Comparison of ENCODE assay signal across 1 cellular context in genomic region chr6:88165877-88166492, GRCh38.
TF ChIP-seq lines count a peak whose summit lies in the region.

CNR1 (minus strand) TSS chr6:88166347; CDS start chr6:88145274, 21,073 bp downstream.

TF ChIP-seq in HEK293, 187 proteins besides CTCF, POLR2A, EP300 and RAD21 (continued from another document and continues in another):
- TF ChIP-seq ZNF514 (tag by site-specific recombination; IDR thresholded peaks at IDR 0.05), result no peak
- TF ChIP-seq ZNF529 (tag by site-specific recombination; IDR thresholded peaks at IDR 0.05; ENCODE audit: insufficient replicate concordance), result no peak
- TF ChIP-seq GLIS2 (tag by site-specific recombination; IDR thresholded peaks at IDR 0.05), result peak; percentile 96
- peak; percentile 53; the same call in 1 of the 2 replicates for TF ChIP-seq ZFP37 (tag by site-specific recombination; IDR thresholded peaks at IDR 0.05)
- TF ChIP-seq YY2 (tag by site-specific recombination; IDR thresholded peaks at IDR 0.05), result no peak
- TF ChIP-seq ZSCAN23 (tag by site-specific recombination; IDR thresholded peaks at IDR 0.05), result no peak
- TF ChIP-seq ZNF580 (tag by site-specific recombination; IDR thresholded peaks at IDR 0.05), result no peak
- TF ChIP-seq ZNF2 (tag by site-specific recombination; IDR thresholded peaks at IDR 0.05), result no peak
- no peak for TF ChIP-seq ZBTB26 (tag by site-specific recombination; optimal IDR thresholded peaks at IDR 0.05)
- TF ChIP-seq ZNF707 (tag by site-specific recombination; IDR thresholded peaks at IDR 0.05), result no peak
- peak; percentile 73 for TF ChIP-seq ZBTB6 (tag by site-specific recombination; IDR thresholded peaks at IDR 0.05)
- no peak for TF ChIP-seq AEBP2 (tag by site-specific recombination; IDR thresholded peaks at IDR 0.05; ENCODE audit: borderline replicate concordance)
- no peak for TF ChIP-seq ZNF623 (tag by site-specific recombination; IDR thresholded peaks at IDR 0.05)
- TF ChIP-seq ZNF19 (tag by site-specific recombination; IDR thresholded peaks at IDR 0.05; ENCODE audit: low read depth), result no peak
- TF ChIP-seq ZNF600 (tag by site-specific recombination; IDR thresholded peaks at IDR 0.05), result no peak
- no peak for TF ChIP-seq ZBTB17 (tag by site-specific recombination; IDR thresholded peaks at IDR 0.05)
- peak; percentile 85 for TF ChIP-seq ZNF398 (tag by site-specific recombination; IDR thresholded peaks at IDR 0.05)
- TF ChIP-seq ZNF560 (tag by site-specific recombination; IDR thresholded peaks at IDR 0.05; ENCODE audit: borderline replicate concordance), result no peak
- peak; percentile 23; the same call in 1 of the 2 replicates for TF ChIP-seq ZNF660 (tag by site-specific recombination; IDR thresholded peaks at IDR 0.05)
- no peak for TF ChIP-seq ZNF23 (tag by site-specific recombination; IDR thresholded peaks at IDR 0.05; ENCODE audit: borderline replicate concordance)
- no peak for TF ChIP-seq REST (tag by site-specific recombination; IDR thresholded peaks at IDR 0.05)
- no peak for TF ChIP-seq ZNF37A (tag by site-specific recombination; IDR thresholded peaks at IDR 0.05)
- TF ChIP-seq ZNF76 (tag by site-specific recombination; IDR thresholded peaks at IDR 0.05; ENCODE audit: borderline replicate concordance, low read depth), result no peak
- no peak for TF ChIP-seq OVOL3 (tag by site-specific recombination; IDR thresholded peaks at IDR 0.05)
- no peak for TF ChIP-seq ZFP3 (tag by site-specific recombination; IDR thresholded peaks at IDR 0.05; ENCODE audit: low read depth)
- TF ChIP-seq ZNF677 (tag by site-specific recombination; IDR thresholded peaks at IDR 0.05), result 0 out of 2 replicates have a peak, but pooled peaks have one; percentile 36
- TF ChIP-seq ZNF221 (tag by site-specific recombination; IDR thresholded peaks at IDR 0.05; ENCODE audit: borderline replicate concordance), result no peak
- TF ChIP-seq GFI1B (tag by site-specific recombination; IDR thresholded peaks at IDR 0.05), result no peak
- no peak for TF ChIP-seq ZNF112 (tag by site-specific recombination; IDR thresholded peaks at IDR 0.05)
- TF ChIP-seq ZNF354C (tag by site-specific recombination; IDR thresholded peaks at IDR 0.05; ENCODE audit: borderline replicate concordance, low read depth), result no peak
- peak; percentile 82 for TF ChIP-seq ZFHX2 (tag by site-specific recombination; conservative IDR thresholded peaks at IDR 0.05)
- TF ChIP-seq ZNF266 (tag by site-specific recombination; IDR thresholded peaks at IDR 0.05; ENCODE audit: low read depth), result no peak
- peak; percentile 21; the same call in 1 of the 2 replicates for TF ChIP-seq ZNF341 (tag by site-specific recombination; IDR thresholded peaks at IDR 0.05; ENCODE audit: low read depth)
- no peak for TF ChIP-seq INSM2 (tag by site-specific recombination; IDR thresholded peaks at IDR 0.05)
- no peak for TF ChIP-seq ZNF114 (tag by site-specific recombination; IDR thresholded peaks at IDR 0.05)
- TF ChIP-seq ZNF645 (tag by site-specific recombination; IDR thresholded peaks at IDR 0.05), result no peak
- no peak for TF ChIP-seq ZNF449 (tag by site-specific recombination; IDR thresholded peaks at IDR 0.05)
- TF ChIP-seq ZNF610 (tag by site-specific recombination; IDR thresholded peaks at IDR 0.05; ENCODE audit: borderline replicate concordance), result peak; percentile 65; the same call in 1 of the 2 replicates
- TF ChIP-seq IKZF3 (tag by site-specific recombination; IDR thresholded peaks at IDR 0.05), result peak; percentile 10; the same call in 1 of the 2 replicates
- TF ChIP-seq ZNF335 (tag by site-specific recombination; conservative IDR thresholded peaks at IDR 0.05), result peak; percentile 89
- no peak for TF ChIP-seq ZNF248 (tag by site-specific recombination; IDR thresholded peaks at IDR 0.05)
- no peak for TF ChIP-seq ZXDB (tag by site-specific recombination; IDR thresholded peaks at IDR 0.05)
- no peak for TF ChIP-seq TSHZ1 (tag by site-specific recombination; IDR thresholded peaks at IDR 0.05; ENCODE audit: borderline replicate concordance)
- no peak for TF ChIP-seq ZNF701 (tag by site-specific recombination; IDR thresholded peaks at IDR 0.05)
- TF ChIP-seq ZNF747 (tag by site-specific recombination; IDR thresholded peaks at IDR 0.05), result no peak
- peak; percentile 83 for TF ChIP-seq ZBTB8A (tag by site-specific recombination; IDR thresholded peaks at IDR 0.05)
- TF ChIP-seq ZNF777 (tag by site-specific recombination; IDR thresholded peaks at IDR 0.05; ENCODE audit: borderline replicate concordance), result no peak
- TF ChIP-seq TCF7L2 (IDR thresholded peaks at IDR 0.05; ENCODE audit: borderline replicate concordance, low read depth, low read length), result no peak
